Comparison of ENCODE assay signal across 16 cellular contexts in genomic region chr12:120366884-120367251, GRCh38. TPM values are rescaled to one million over a fixed set of nuclear protein-coding genes. Genes with fewer than 3 reads are reported as not detected.
DNase-seq lines count a peak whose midpoint lies in the region; FAIRE-seq and TF ChIP-seq lines count a peak whose summit lies in the region.
"Had no signal": no experiment of that assay in that cellular context is flagged by ENCODE, and none has a peak within 500 bp of the region (broad histone marks: within the 10 kb centered on the region; RNA-seq: fewer than 3 reads in every experiment).

No MANE protein-coding gene starts in this region.

- no peak for FAIRE-seq in H54 (lab: Jason Lieb, UNC)
- FAIRE-seq: urothelium cell line had no signal

- no peak for DNase-seq in RPMI8226
- no peak for DNase-seq in H54 (ENCODE audit: insufficient read length, low spot score)
- DNase-seq in T-helper 9 cell = no peak
- DNase-seq in ACHN = no peak
- DNase-seq: activated gamma-delta T cell, brain microvascular endothelial cell, foreskin melanocyte, HCEC 1CT, KG1, NCI-H1105 treated with DMSO at 0.1 percent for 48 hours had no signal

- no peak for TF ChIP-seq EP300 in neural cell (conservative IDR thresholded peaks at IDR 0.05; ENCODE audit: poor library complexity, severe bottlenecking)

- H3K79me2 ChIP-seq in neural cell (replicated peaks; ENCODE audit: insufficient read depth, low read length) = peaks cover 59% of the 10 kb centered on the region

- no peaks in the 10 kb centered on the region for H4K20me1 ChIP-seq in neural cell (ENCODE audit: insufficient read depth)

- TF ChIP-seq RAD21 in neural cell (conservative IDR thresholded peaks at IDR 0.05) = no peak

- WGBS in HUES64 = 68% methylated on average over 7 of the region's 7 CpGs

- in situ Hi-C loops in ACHN (cut with HindIII; ENCODE audit: low pct_ligation_motif_present, low pct_unique_long_range_greater_than_20kb, low sequenced_read_pairs) = no loop called here

- H3K27me3 ChIP-seq in HUES64 (ENCODE audit: insufficient read depth, low read length) = peaks cover 32% of the 10 kb centered on the region
- H3K27me3 ChIP-seq in endocrine pancreas (ENCODE audit: control insufficient read depth, insufficient read depth, low read length) = no peaks in the 10 kb centered on the region
- no peaks in the 10 kb centered on the region for H3K27me3 ChIP-seq in neural cell (ENCODE audit: insufficient read depth, low read depth, low read length)

- H3K4me3 ChIP-seq in HUES64 (ENCODE audit: low read length) (peak overlapping the region; percentile 65), endocrine pancreas (ENCODE audit: control insufficient read depth, insufficient read depth, low read length) (peak overlapping the region; percentile 50), neural cell (ENCODE audit: low read length) (peak overlapping the region; percentile 80)

- H3K9ac ChIP-seq in HUES64 (ENCODE audit: low read depth, low read length) (no peak overlapping the region), endocrine pancreas (ENCODE audit: control insufficient read depth, insufficient read depth, low read length) (peak overlapping the region; percentile 69), neural cell (ENCODE audit: low read length) (peak overlapping the region; percentile 91)

- TF ChIP-seq CTCF in 22Rv1 (IDR thresholded peaks at IDR 0.05) (no peak), neural cell (IDR thresholded peaks at IDR 0.05; ENCODE audit: poor library complexity, severe bottlenecking) (no peak)

- H3K27ac ChIP-seq in 22Rv1 (peak overlapping the region; percentile 74), HUES64 (ENCODE audit: low read depth, low read length) (peak overlapping the region; percentile 38; the same call in 1 of the 2 replicates), neural cell (ENCODE audit: low read length) (peak overlapping the region; percentile 77)
- H3K27ac ChIP-seq: brain microvascular endothelial cell had no signal

- H2AFZ ChIP-seq in neural cell (ENCODE audit: low read depth, low read length) = no peak overlapping the region

- H3K4me1 ChIP-seq in HUES64 (ENCODE audit: insufficient read depth, low read length) (peaks cover 56% of the 10 kb centered on the region), endocrine pancreas (ENCODE audit: control insufficient read depth, insufficient read depth, low read length) (no peaks in the 10 kb centered on the region)

- peaks cover 15% of the 10 kb centered on the region for H3F3A ChIP-seq in neural cell (ENCODE audit: insufficient read depth, low read length, poor library complexity, severe bottlenecking)

- peak overlapping the region; percentile 99 for H3K4me2 ChIP-seq in neural cell (ENCODE audit: low read length)

- no peak for TF ChIP-seq POLR2A in H54 (IDR thresholded peaks at IDR 0.05; ENCODE audit: low read depth, low read length)

- no peaks in the 10 kb centered on the region for H3K9me2 ChIP-seq in neural cell (ENCODE audit: insufficient read depth, low read length)

- H3K9me3 ChIP-seq in HUES64 (ENCODE audit: insufficient read depth, low read depth, low read length) (no peaks in the 10 kb centered on the region), endocrine pancreas (ENCODE audit: control insufficient read depth, low read length) (no peaks in the 10 kb centered on the region), neural cell (ENCODE audit: low read length) (no peaks in the 10 kb centered on the region)

- H3K36me3 ChIP-seq in HUES64 (ENCODE audit: insufficient read depth, low read length) (peaks cover 42% of the 10 kb centered on the region), endocrine pancreas (ENCODE audit: control insufficient read depth, insufficient read depth, low read length) (no peaks in the 10 kb centered on the region), neural cell (ENCODE audit: insufficient read depth, low read length) (peaks cover 4% of the 10 kb centered on the region)
- H3K36me3 ChIP-seq: brain microvascular endothelial cell had no signal

TF ChIP-seq in neural cell, 6 proteins besides CTCF, POLR2A, EP300 and RAD21:
- no peak for TF ChIP-seq SMC3 (conservative IDR thresholded peaks at IDR 0.05; ENCODE audit: poor library complexity)
- TF ChIP-seq MXI1 (conservative IDR thresholded peaks at IDR 0.05; ENCODE audit: poor library complexity, severe bottlenecking) = no peak
- no peak for TF ChIP-seq POLR2AphosphoS5 (IDR thresholded peaks at IDR 0.05)
- TF ChIP-seq REST (IDR thresholded peaks at IDR 0.05; ENCODE audit: borderline replicate concordance) = no peak
- TF ChIP-seq TAF1 (IDR thresholded peaks at IDR 0.05; ENCODE audit: low read depth) = no peak
- no peak for TF ChIP-seq EZH2 (IDR thresholded peaks at IDR 0.05; ENCODE audit: borderline replicate concordance, insufficient read depth, low read length, poor library complexity, severe bottlenecking)
TF ChIP-seq in neural cell: peak in this region for 0.

RNA-seq across cellular contexts. Expression of gene MSI1, which starts 2.1 kb away (rescaled TPM):
- polyA plus RNA-seq in HUES64 (2013, experiment 1 of 2) = 27.8 TPM
- polyA plus RNA-seq in HUES64 (2013, experiment 2 of 2) = 32.8 TPM
- 7.5 and 9.2 TPM in 2 replicates for polyA plus RNA-seq in neural cell
- polyA minus RNA-seq in neural cell = 17.6 and 19.7 TPM in 2 replicates
- polyA plus RNA-seq: AG04450 had no signal

RNA-seq across cellular contexts. Expression of gene PLA2G1B, which starts 39.3 kb away (rescaled TPM):
- not detected for polyA plus RNA-seq in HUES64 (2013, experiment 1 of 2)
- not detected for polyA plus RNA-seq in HUES64 (2013, experiment 2 of 2)
- polyA plus RNA-seq in neural cell = not detected in 2 replicates
- not detected in 2 replicates for polyA minus RNA-seq in neural cell
